ENCODE assay signal across 8 cellular contexts in genomic region chr6:31898200-31899011, GRCh38. TPM values are rescaled to one million over a fixed set of nuclear protein-coding genes. Genes with fewer than 3 reads are reported as not detected.
DNase-seq lines count a peak whose midpoint lies in the region; ATAC-seq and TF ChIP-seq lines count a peak whose summit lies in the region.

No MANE protein-coding gene starts in this region.

- no peaks in the 10 kb centered on the region for H3K27me3 ChIP-seq in CD4-positive, alpha-beta memory T cell (ENCODE audit: insufficient read depth, low read length)
- H3K27me3 ChIP-seq in ovary: no peaks in the 10 kb centered on the region

- peak; percentile 61 to 72 (median 66) for DNase-seq in CD4-positive, alpha-beta memory T cell
- peak; percentile 42 for DNase-seq in HEK293T (ENCODE audit: extremely low spot score)
- DNase-seq in NCI-H82 treated with DMSO at 0.1 percent for 48 hours (lab: John Stamatoyannopoulos, UW; ENCODE audit: unreplicated experiment): peak; percentile 63
- peak; percentile 48 for DNase-seq in activated naive CD4-positive, alpha-beta T cell treated with anti-CD3 and anti-CD28 coated beads for 36 hours
- DNase-seq in globus pallidus (ENCODE audit: low spot score): peak; percentile 51
- DNase-seq in ovary: peak in 1 of 5 donors; percentile 16
- no peak for DNase-seq in ureter (ENCODE audit: low spot score)

- peaks cover 2 to 29% of the 10 kb centered on the region in 2 donors for H3K36me3 Mint-ChIP-seq in CD4-positive, alpha-beta memory T cell
- peaks cover 3% of the 10 kb centered on the region for H3K36me3 Mint-ChIP-seq in activated naive CD4-positive, alpha-beta T cell treated with anti-CD3 and anti-CD28 coated beads for 36 hours (ENCODE audit: low read depth)

- peaks cover 10% of the 10 kb centered on the region for H3K36me3 ChIP-seq in CD4-positive, alpha-beta memory T cell (ENCODE audit: insufficient read depth, low read length)
- no peaks in the 10 kb centered on the region for H3K36me3 ChIP-seq in ovary

- H3K4me3 Mint-ChIP-seq in CD4-positive, alpha-beta memory T cell: peak overlapping the region; percentile 92 to 99 (median 96)
- peak overlapping the region; percentile 84 for H3K4me3 Mint-ChIP-seq in activated naive CD4-positive, alpha-beta T cell treated with anti-CD3 and anti-CD28 coated beads for 36 hours

- peak in 1 of 3 donors; percentile 6 for TF ChIP-seq CTCF in ovary (IDR thresholded peaks at IDR 0.05)

- 7 to 8% (median 7%) methylated on average over 15 of the region's 15 CpGs for WGBS in ovary, 3 donors

- no peaks in the 10 kb centered on the region for H3K9me3 ChIP-seq in CD4-positive, alpha-beta memory T cell (ENCODE audit: control insufficient read depth in 1 of 2, low read length in 2 of 2)
- H3K9me3 ChIP-seq in ovary: no peaks in the 10 kb centered on the region

- no peaks in the 10 kb centered on the region for H3K27me3 Mint-ChIP-seq in CD4-positive, alpha-beta memory T cell
- H3K27me3 Mint-ChIP-seq in activated naive CD4-positive, alpha-beta T cell treated with anti-CD3 and anti-CD28 coated beads for 36 hours (ENCODE audit: low read depth): no peaks in the 10 kb centered on the region

- H3K9me3 Mint-ChIP-seq in CD4-positive, alpha-beta memory T cell: no peaks in the 10 kb centered on the region
- no peaks in the 10 kb centered on the region for H3K9me3 Mint-ChIP-seq in activated naive CD4-positive, alpha-beta T cell treated with anti-CD3 and anti-CD28 coated beads for 36 hours

- peak overlapping the region; percentile 88 for H3K27ac ChIP-seq in CD4-positive, alpha-beta memory T cell (ENCODE audit: low read depth, low read length)
- H3K27ac ChIP-seq in ovary: peak overlapping the region; percentile 70 to 80

- intact Hi-C loops in CD4-positive, alpha-beta memory T cell (cut with micrococcal nuclease): loop anchor here (1.0 to 5.0 kb wide), 5 partner anchors 61 to 1309 kb away; partner anchors contain the start of genes AGPAT1, BAG6, CSNK2B and LY6G5B
- intact Hi-C loops in activated naive CD4-positive, alpha-beta T cell treated with anti-CD3 and anti-CD28 coated beads for 36 hours (cut with micrococcal nuclease): loop anchor here (1.0 to 5.0 kb wide), 3 partner anchors 61 to 233 kb away; partner anchors contain the start of genes CLIC1 and SKIC2
- intact Hi-C loops in ovary (cut with DNase I): no loop called here

- POLR2A ChIA-PET in CD4-positive, alpha-beta memory T cell (lab: Charles Lee; ENCODE audit: partially characterized antibody): interaction anchor here (0.6 to 2.8 kb wide), 23 partner anchors 10 to 405 kb away, joined by 3 to 21 read pairs (median 5); partner anchors contain the start of genes ABHD16A, BAG6, C6orf47 and CSNK2B
- POLR2A ChIA-PET in HEK293T (lab: Yijun Ruan, JAX): interaction anchor here (0.7 to 2.7 kb wide), 15 partner anchors 11 to 238 kb away, joined by 3 to 13 read pairs (median 6); partner anchors contain the start of genes C6orf47, DXO, HSPA1A and HSPA1B

- no peak for TF ChIP-seq EP300 in ovary (IDR thresholded peaks at IDR 0.05)

- no peak for ATAC-seq in GM18520 (IDR thresholded peaks at IDR 0.05; ENCODE audit: unreplicated experiment)

- no peak for TF ChIP-seq POLR2A in ovary (IDR thresholded peaks at IDR 0.05)

- H3K4me1 ChIP-seq in CD4-positive, alpha-beta memory T cell (ENCODE audit: insufficient read depth, low read length): peaks cover 42% of the 10 kb centered on the region
- peaks cover 7% of the 10 kb centered on the region for H3K4me1 ChIP-seq in ovary (ENCODE audit: insufficient read depth)

- H3K27ac Mint-ChIP-seq in CD4-positive, alpha-beta memory T cell: peak overlapping the region; percentile 95 to 99 (median 97)
- H3K27ac Mint-ChIP-seq in activated naive CD4-positive, alpha-beta T cell treated with anti-CD3 and anti-CD28 coated beads for 36 hours: peak overlapping the region; percentile 89

- CTCF ChIA-PET in CD4-positive, alpha-beta memory T cell (lab: Charles Lee; ENCODE audit: partially characterized antibody): interaction anchor here (1.0 to 2.3 kb wide), 7 partner anchors 9 to 71 kb away, joined by 4 to 9 read pairs (median 5); partner anchors contain the start of genes CFB, HSPA1B, NELFE and NEU1
- CTCF ChIA-PET in HEK293T (lab: Yijun Ruan, JAX): interaction anchor here (0.6 to 1.5 kb wide), 5 partner anchors 9 to 92 kb away, joined by 3 to 4 read pairs (median 3); partner anchors contain the start of gene LSM2
- CTCF ChIA-PET in activated naive CD4-positive, alpha-beta T cell treated with anti-CD3 and anti-CD28 coated beads for 36 hours (lab: Charles Lee): interaction anchor here (0.6 to 1.7 kb wide), 8 partner anchors 8 to 158 kb away, joined by 3 to 8 read pairs (median 3); partner anchors contain the start of genes NELFE and SKIC2

- H3K4me1 Mint-ChIP-seq in CD4-positive, alpha-beta memory T cell: peaks cover 23 to 51% (median 35%) of the 10 kb centered on the region in 4 donors
- H3K4me1 Mint-ChIP-seq in activated naive CD4-positive, alpha-beta T cell treated with anti-CD3 and anti-CD28 coated beads for 36 hours (ENCODE audit: low read depth): peaks cover 34% of the 10 kb centered on the region

- H3K4me3 ChIP-seq in CD4-positive, alpha-beta memory T cell (ENCODE audit: low read length in 2 of 2): peak overlapping the region; percentile 71 to 92
- peak overlapping the region; percentile 77 for H3K4me3 ChIP-seq in ovary

TF ChIP-seq in HEK293T, 16 proteins besides CTCF, POLR2A, EP300 and RAD21:
- TF ChIP-seq FOXA1 (IDR thresholded peaks at IDR 0.05): no peak
- peak; percentile 40 for TF ChIP-seq ELF4 (IDR thresholded peaks at IDR 0.05)
- no peak for TF ChIP-seq BHLHE40 (IDR thresholded peaks at IDR 0.05; ENCODE audit: borderline replicate concordance)
- TF ChIP-seq ZNF384 (IDR thresholded peaks at IDR 0.05): peak; percentile 91
- TF ChIP-seq PKNOX1 (IDR thresholded peaks at IDR 0.05): peak; percentile 59
- TF ChIP-seq TARDBP (IDR thresholded peaks at IDR 0.05): no peak
- 0 out of 2 replicates have a peak, but pooled peaks have one; percentile 11 for TF ChIP-seq L3MBTL2 (conservative IDR thresholded peaks at IDR 0.05)
TF ChIP-seq in HEK293T: peak in this region for 4.

RNA-seq across cellular contexts. Expression of gene EHMT2, which starts 0.9 kb away (rescaled TPM):
- 10 to 100 TPM; 79.1 to 82.1 TPM for total RNA-seq in CD4-positive, alpha-beta memory T cell
- 10 to 100 TPM; 24.1 to 47.9 TPM for polyA plus RNA-seq in CD4-positive, alpha-beta memory T cell
- 10 to 100 TPM; 33.0 to 37.3 TPM for total RNA-seq in activated naive CD4-positive, alpha-beta T cell treated with anti-CD3 and anti-CD28 coated beads for 36 hours
- 10 to 100 TPM; 23.1 to 71.7 (median 57.7) TPM for total RNA-seq in ovary
- polyA plus RNA-seq in ovary: 10 to 100 TPM; 19.7 to 48.4 TPM
- total RNA-seq in ureter: 53.4 TPM

RNA-seq across cellular contexts. Expression of gene ZBTB12, which starts 3.5 kb away (rescaled TPM):
- total RNA-seq in CD4-positive, alpha-beta memory T cell: 1 to 10 TPM; 2.4 to 2.5 TPM
- not detected for polyA plus RNA-seq in CD4-positive, alpha-beta memory T cell
- under 1 TPM; 0.57 to 0.69 TPM for total RNA-seq in activated naive CD4-positive, alpha-beta T cell treated with anti-CD3 and anti-CD28 coated beads for 36 hours
- total RNA-seq in ovary (10 to 100 TPM in 5 of 7 donors, 1 to 10 TPM in 2; 1.9 to 24.8 (median 10.8) TPM), ureter (6.4 TPM)
- 10 to 100 TPM in 1 of 2 donors, 1 to 10 TPM in 1; 2.4 to 10.3 TPM for polyA plus RNA-seq in ovary

RNA-seq across cellular contexts. Expression of gene SLC44A4, which starts 19.6 kb away (rescaled TPM):
- not detected for total RNA-seq in CD4-positive, alpha-beta memory T cell
- under 1 TPM in 1 of 2 donors, not detected in 1; 0.11 TPM for polyA plus RNA-seq in CD4-positive, alpha-beta memory T cell
- total RNA-seq in activated naive CD4-positive, alpha-beta T cell treated with anti-CD3 and anti-CD28 coated beads for 36 hours: under 1 TPM in 1 of 2 experiments, not detected in 1; 0.10 TPM
- total RNA-seq in ovary (10 to 100 TPM in 1 of 7 donors, 1 to 10 TPM in 6; 1.4 to 54.8 (median 6.4) TPM), ureter (79.8 TPM)
- 1 to 10 TPM; 1.8 to 2.5 TPM for polyA plus RNA-seq in ovary

RNA-seq across cellular contexts. Expression of gene C2, which starts 29.1 kb away (rescaled TPM):
- 1 to 10 TPM; 2.1 to 3.2 TPM for total RNA-seq in CD4-positive, alpha-beta memory T cell
- polyA plus RNA-seq in CD4-positive, alpha-beta memory T cell: not detected
- 1 to 10 TPM; 1.6 to 2.1 TPM for total RNA-seq in activated naive CD4-positive, alpha-beta T cell treated with anti-CD3 and anti-CD28 coated beads for 36 hours
- total RNA-seq in ovary: 10 to 100 TPM in 4 of 7 donors, 1 to 10 TPM in 3; 1.4 to 23.0 (median 11.4) TPM
- polyA plus RNA-seq in ovary: 10 to 100 TPM in 1 of 2 donors, 1 to 10 TPM in 1; 8.6 to 32.6 TPM
- total RNA-seq in ureter: 17.1 TPM

RNA-seq across cellular contexts. Expression of gene NEU1, which starts 35.8 kb away (rescaled TPM):
- 10 to 100 TPM; 19.6 to 21.1 TPM for total RNA-seq in CD4-positive, alpha-beta memory T cell
- 10 to 100 TPM; 22.5 to 23.4 TPM for polyA plus RNA-seq in CD4-positive, alpha-beta memory T cell
- total RNA-seq in activated naive CD4-positive, alpha-beta T cell treated with anti-CD3 and anti-CD28 coated beads for 36 hours: 1 to 10 TPM; 8.4 to 9.2 TPM
- total RNA-seq in ovary (10 to 100 TPM; 23.7 to 35.7 (median 28.2) TPM), ureter (29.2 TPM)
- 10 to 100 TPM; 26.3 to 61.1 TPM for polyA plus RNA-seq in ovary

Comparison
In these comparisons a context has a peak if more than half of its experiments do, and no peak if none do; other contexts are left out.
1. intact Hi-C loops: an anchor here in CD4-positive, alpha-beta memory T cell (1.0 to 5.0 kb wide) and activated naive CD4-positive, alpha-beta T cell treated with anti-CD3 and anti-CD28 coated beads for 36 hours (1.0 to 5.0 kb wide); none called in ovary.